Comparison of ENCODE assay signal across 10 cellular contexts in genomic region chr1:3352084-3352951, GRCh38.
DNase-seq lines count a peak whose midpoint lies in the region; ATAC-seq and TF ChIP-seq lines count a peak whose summit lies in the region.
"Had no signal": no experiment of that assay in that cellular context is flagged by ENCODE, and none has a peak within 500 bp of the region (broad histone marks: within the 10 kb centered on the region; RNA-seq: fewer than 3 reads in every experiment).

No MANE protein-coding gene starts in this region.

- no peaks in the 10 kb centered on the region for H3K9me3 ChIP-seq in gastrocnemius medialis
- H3K9me3 ChIP-seq: HAP-1 had no signal

- peaks cover 0 to 3% of the 10 kb centered on the region in 2 donors for H3K4me1 ChIP-seq in gastrocnemius medialis
- H3K4me1 ChIP-seq: HAP-1 had no signal

- TF ChIP-seq CTCF in gastrocnemius medialis (IDR thresholded peaks at IDR 0.05 in 4 of 5, conservative IDR thresholded peaks at IDR 0.05 in 1 of 5) (no peak), GM13976 (IDR thresholded peaks at IDR 0.05; ENCODE audit: borderline replicate concordance, control extremely low read depth, extremely low read depth, insufficient read depth, missing control alignments) (no peak)

- H3K27ac ChIP-seq in gastrocnemius medialis = peak overlapping the region; percentile 2 to 51 (median 26)

- ATAC-seq in gastrocnemius medialis (peak in 1 of 2 donors; percentile 53), GM21717 (IDR thresholded peaks at IDR 0.05; ENCODE audit: unreplicated experiment) (no peak)

- no peaks in the 10 kb centered on the region for H3K36me3 ChIP-seq in gastrocnemius medialis
- H3K36me3 ChIP-seq: HAP-1 had no signal

- H3K27me3 ChIP-seq in gastrocnemius medialis = peaks cover 5 to 10% (median 9%) of the 10 kb centered on the region in 3 donors

- DNase-seq in ELF-1 (ENCODE audit: low read depth, low spot score) = peak; percentile 88
- peak in 30 of 56 donors; percentile 11 to 81 (median 52) for DNase-seq in amygdala (lab: John Stamatoyannopoulos, UW)
- peak; percentile 33 for DNase-seq in iPS DF 19.7 (ENCODE audit: low read depth, low spot score)
- no peak for DNase-seq in gastrocnemius medialis
- no peak for DNase-seq in SIG-M5 (lab: John Stamatoyannopoulos, UW)
- DNase-seq in GM13976 (ENCODE audit: low spot score) = no peak
- DNase-seq in NCI-H446 treated with DMSO at 0.1 percent for 48 hours (lab: John Stamatoyannopoulos, UW) = no peak
- DNase-seq: Karpas-422 had no signal

- intact Hi-C loops in gastrocnemius medialis (cut with DNase I; ENCODE audit: low total_unique reads) = loop anchor here (5.0 kb wide), 1 partner anchor 70 kb away; no protein-coding TSS in a partner anchor

- in situ Hi-C loops in gastrocnemius medialis (cut with MboI; ENCODE audit: low sequenced_read_pairs in 4 of 4) = no loop called here
- in situ Hi-C loops in GM13976 (cut with MboI; ENCODE audit: low sequenced_read_pairs, unreplicated experiment) = no loop called here

- peak in 1 of 2 donors; percentile 5 for TF ChIP-seq POLR2A in gastrocnemius medialis (IDR thresholded peaks at IDR 0.05)

- no peak overlapping the region for H3K4me3 ChIP-seq in gastrocnemius medialis
- H3K4me3 ChIP-seq: HAP-1 had no signal

Comparison
In these comparisons a context has a peak if more than half of its experiments do, and no peak if none do; other contexts are left out.
1. DNase-seq: peak in ELF-1 (single experiment), amygdala (30 of 56) and iPS DF 19.7 (single experiment); none in gastrocnemius medialis (0 of 2), SIG-M5 (single experiment), GM13976 (single experiment) and NCI-H446 treated with DMSO at 0.1 percent for 48 hours (single experiment).